In the genomic region with DNA sequence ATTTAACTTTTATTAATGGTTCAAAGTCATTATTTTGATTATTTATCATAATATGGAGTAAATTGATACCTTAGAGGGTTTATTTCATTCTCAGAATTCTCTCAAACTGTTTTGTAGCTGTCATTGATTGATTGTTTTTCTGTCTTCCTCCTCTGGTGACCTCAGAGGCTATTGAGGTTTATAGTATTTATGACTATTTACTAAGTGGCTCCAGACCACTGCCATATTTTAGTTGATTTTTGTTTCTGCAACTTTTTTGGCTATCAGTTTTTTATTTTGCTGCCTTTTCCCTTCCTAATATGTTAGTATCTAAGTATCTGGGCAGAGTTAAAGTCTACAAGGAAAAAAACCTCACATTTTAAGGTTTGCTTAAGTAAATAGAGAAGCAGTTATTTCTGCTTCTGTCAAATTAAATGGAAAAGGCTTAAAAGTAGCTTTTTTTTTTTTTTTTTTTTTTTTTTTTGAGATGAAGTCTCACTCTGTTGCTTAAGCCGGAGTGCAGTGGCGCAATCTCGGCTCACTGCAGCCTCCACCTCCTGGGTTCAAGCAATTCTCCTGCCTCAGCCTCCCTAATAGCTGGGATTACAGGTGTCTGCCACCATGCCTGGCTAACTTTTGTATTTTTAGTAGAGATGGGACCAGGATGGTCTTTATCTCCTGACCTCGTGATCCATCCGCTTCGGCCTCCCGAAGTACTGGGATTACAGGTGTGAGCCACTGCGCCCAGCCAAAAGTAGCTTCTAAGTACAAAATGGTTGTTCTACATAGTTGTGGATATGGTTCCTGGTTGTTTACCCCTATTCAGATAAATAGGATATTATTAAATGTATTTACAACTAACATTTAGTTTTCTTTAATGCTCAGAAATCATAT, we compare ENCODE assay signal across 3 cellular contexts.
TF ChIP-seq lines count a peak whose summit lies in the region.

No MANE protein-coding gene starts in this region.

TF ChIP-seq in SK-N-SH, 30 proteins besides CTCF, POLR2A, EP300 and RAD21:
- TF ChIP-seq TEAD4 (IDR thresholded peaks at IDR 0.05; ENCODE audit: borderline replicate concordance, insufficient read depth) (no peak), FOSL2 (IDR thresholded peaks at IDR 0.05; ENCODE audit: borderline replicate concordance, low read depth) (no peak), TCF12 (IDR thresholded peaks at IDR 0.05) (no peak), CHD2 (IDR thresholded peaks at IDR 0.05; ENCODE audit: low read length, partially characterized antibody) (no peak), YY1 (IDR thresholded peaks at IDR 0.05; ENCODE audit: low read depth) (no peak), JUND (IDR thresholded peaks at IDR 0.05) (no peak), GATA2 (CRISPR knock-in tag; IDR thresholded peaks at IDR 0.05) (no peak), RFX5 (IDR thresholded peaks at IDR 0.05; ENCODE audit: low read length) (no peak), NFIC (IDR thresholded peaks at IDR 0.05; ENCODE audit: borderline replicate concordance) (no peak), SMC3 (IDR thresholded peaks at IDR 0.05; ENCODE audit: low read depth, low read length) (no peak), SIN3A (IDR thresholded peaks at IDR 0.05; ENCODE audit: borderline replicate concordance, low read depth, low read length) (no peak), POLR2AphosphoS5 (IDR thresholded peaks at IDR 0.05; ENCODE audit: low read depth, low read length) (no peak)
- TF ChIP-seq, protein P1, sequence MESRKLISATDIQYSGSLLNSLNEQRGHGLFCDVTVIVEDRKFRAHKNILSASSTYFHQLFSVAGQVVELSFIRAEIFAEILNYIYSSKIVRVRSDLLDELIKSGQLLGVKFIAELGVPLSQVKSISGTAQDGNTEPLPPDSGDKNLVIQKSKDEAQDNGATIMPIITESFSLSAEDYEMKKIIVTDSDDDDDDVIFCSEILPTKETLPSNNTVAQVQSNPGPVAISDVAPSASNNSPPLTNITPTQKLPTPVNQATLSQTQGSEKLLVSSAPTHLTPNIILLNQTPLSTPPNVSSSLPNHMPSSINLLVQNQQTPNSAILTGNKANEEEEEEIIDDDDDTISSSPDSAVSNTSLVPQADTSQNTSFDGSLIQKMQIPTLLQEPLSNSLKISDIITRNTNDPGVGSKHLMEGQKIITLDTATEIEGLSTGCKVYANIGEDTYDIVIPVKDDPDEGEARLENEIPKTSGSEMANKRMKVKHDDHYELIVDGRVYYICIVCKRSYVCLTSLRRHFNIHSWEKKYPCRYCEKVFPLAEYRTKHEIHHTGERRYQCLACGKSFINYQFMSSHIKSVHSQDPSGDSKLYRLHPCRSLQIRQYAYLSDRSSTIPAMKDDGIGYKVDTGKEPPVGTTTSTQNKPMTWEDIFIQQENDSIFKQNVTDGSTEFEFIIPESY (IDR thresholded peaks at IDR 0.05; ENCODE audit: borderline replicate concordance, low read depth) = no peak
- TF ChIP-seq, protein P2, sequence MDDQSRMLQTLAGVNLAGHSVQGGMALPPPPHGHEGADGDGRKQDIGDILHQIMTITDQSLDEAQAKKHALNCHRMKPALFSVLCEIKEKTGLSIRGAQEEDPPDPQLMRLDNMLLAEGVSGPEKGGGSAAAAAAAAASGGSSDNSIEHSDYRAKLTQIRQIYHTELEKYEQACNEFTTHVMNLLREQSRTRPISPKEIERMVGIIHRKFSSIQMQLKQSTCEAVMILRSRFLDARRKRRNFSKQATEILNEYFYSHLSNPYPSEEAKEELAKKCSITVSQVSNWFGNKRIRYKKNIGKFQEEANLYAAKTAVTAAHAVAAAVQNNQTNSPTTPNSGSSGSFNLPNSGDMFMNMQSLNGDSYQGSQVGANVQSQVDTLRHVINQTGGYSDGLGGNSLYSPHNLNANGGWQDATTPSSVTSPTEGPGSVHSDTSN (IDR thresholded peaks at IDR 0.05) = no peak
- TF ChIP-seq, protein P3, sequence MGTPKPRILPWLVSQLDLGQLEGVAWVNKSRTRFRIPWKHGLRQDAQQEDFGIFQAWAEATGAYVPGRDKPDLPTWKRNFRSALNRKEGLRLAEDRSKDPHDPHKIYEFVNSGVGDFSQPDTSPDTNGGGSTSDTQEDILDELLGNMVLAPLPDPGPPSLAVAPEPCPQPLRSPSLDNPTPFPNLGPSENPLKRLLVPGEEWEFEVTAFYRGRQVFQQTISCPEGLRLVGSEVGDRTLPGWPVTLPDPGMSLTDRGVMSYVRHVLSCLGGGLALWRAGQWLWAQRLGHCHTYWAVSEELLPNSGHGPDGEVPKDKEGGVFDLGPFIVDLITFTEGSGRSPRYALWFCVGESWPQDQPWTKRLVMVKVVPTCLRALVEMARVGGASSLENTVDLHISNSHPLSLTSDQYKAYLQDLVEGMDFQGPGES (IDR thresholded peaks at IDR 0.05; ENCODE audit: low read depth, low read length) = no peak

TF ChIP-seq in SK-N-SH treated with all-trans-retinoic acid at 6 μM for 48 hours, 23 proteins besides CTCF, POLR2A, EP300 and RAD21:
- TF ChIP-seq SNAI2 (CRISPR knock-in tag; IDR thresholded peaks at IDR 0.05) (no peak), ZFP3 (CRISPR knock-in tag; IDR thresholded peaks at IDR 0.05) (no peak)
- TF ChIP-seq, protein P4, sequence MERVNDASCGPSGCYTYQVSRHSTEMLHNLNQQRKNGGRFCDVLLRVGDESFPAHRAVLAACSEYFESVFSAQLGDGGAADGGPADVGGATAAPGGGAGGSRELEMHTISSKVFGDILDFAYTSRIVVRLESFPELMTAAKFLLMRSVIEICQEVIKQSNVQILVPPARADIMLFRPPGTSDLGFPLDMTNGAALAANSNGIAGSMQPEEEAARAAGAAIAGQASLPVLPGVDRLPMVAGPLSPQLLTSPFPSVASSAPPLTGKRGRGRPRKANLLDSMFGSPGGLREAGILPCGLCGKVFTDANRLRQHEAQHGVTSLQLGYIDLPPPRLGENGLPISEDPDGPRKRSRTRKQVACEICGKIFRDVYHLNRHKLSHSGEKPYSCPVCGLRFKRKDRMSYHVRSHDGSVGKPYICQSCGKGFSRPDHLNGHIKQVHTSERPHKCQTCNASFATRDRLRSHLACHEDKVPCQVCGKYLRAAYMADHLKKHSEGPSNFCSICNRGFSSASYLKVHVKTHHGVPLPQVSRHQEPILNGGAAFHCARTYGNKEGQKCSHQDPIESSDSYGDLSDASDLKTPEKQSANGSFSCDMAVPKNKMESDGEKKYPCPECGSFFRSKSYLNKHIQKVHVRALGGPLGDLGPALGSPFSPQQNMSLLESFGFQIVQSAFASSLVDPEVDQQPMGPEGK (CRISPR knock-in tag; IDR thresholded peaks at IDR 0.05; ENCODE audit: borderline replicate concordance) = no peak

TF ChIP-seq in endothelial cell of umbilical vein, 7 proteins besides CTCF, POLR2A, EP300 and RAD21:
- no peak for TF ChIP-seq FOS (IDR thresholded peaks at IDR 0.05; ENCODE audit: borderline replicate concordance, insufficient read depth, low read length)
- no peak for TF ChIP-seq POLR2AphosphoS5 (IDR thresholded peaks at IDR 0.05; ENCODE audit: insufficient read depth, low read depth, low read length)
